Comparison of ENCODE assay signal across 21 cellular contexts in genomic region chr22:25645266-25645665, GRCh38.
DNase-seq lines count a peak whose midpoint lies in the region; ATAC-seq and TF ChIP-seq lines count a peak whose summit lies in the region.
"Had no signal": no experiment of that assay in that cellular context is flagged by ENCODE, and none has a peak within 500 bp of the region (broad histone marks: within the 10 kb centered on the region; RNA-seq: fewer than 3 reads in every experiment).

No MANE protein-coding gene starts in this region.

- H3K27ac ChIP-seq in adrenal gland = no peak overlapping the region
- H3K27ac ChIP-seq: stomach, upper lobe of left lung had no signal

- peak; percentile 56 for DNase-seq in EL
- peak; percentile 10 for DNase-seq in MG63
- DNase-seq in choroid plexus epithelial cell (ENCODE audit: low read depth) = peak; percentile 20
- DNase-seq in memory B cell (ENCODE audit: low spot score in 2 of 2) = peak in 1 of 2 donors; percentile 3
- DNase-seq in Ammon's horn (ENCODE audit: low spot score) = no peak
- DNase-seq in adrenal gland = no peak
- no peak for DNase-seq in GDM1 (lab: John Stamatoyannopoulos, UW)
- DNase-seq: activated CD4-positive, alpha-beta T cell treated with anti-CD3 and anti-CD28 coated beads, Interleukin-2, amount 50 U/mL, for 1 hour; activated CD8-positive, alpha-beta memory T cell treated with anti-CD3 and anti-CD28 coated beads, Interleukin-2, amount 50 U/mL, for 4 hours; activated effector memory CD4-positive, alpha-beta T cell treated with Interleukin-2 at 50 U/mL for 16 hours; caudate nucleus; MM.1S; NCI-H774; OCI-M1; SHP77; small intestine; stimulated activated CD4-positive, alpha-beta T cell treated with anti-CD3 and anti-CD28 coated beads, Interleukin-4, amount 100 ng/mL, for 24 hours; stomach; upper lobe of left lung had no signal

- H3K4me1 ChIP-seq in adrenal gland (replicated peaks in 1 of 2) = peaks cover 0 to 7% of the 10 kb centered on the region in 2 donors
- H3K4me1 ChIP-seq: prostate gland, stomach, upper lobe of left lung had no signal

- peaks cover 32% of the 10 kb centered on the region for H3K4me1 Mint-ChIP-seq in memory B cell

- no peak for ATAC-seq in memory B cell (ENCODE audit: low read depth)
- ATAC-seq in HG03097 (IDR thresholded peaks at IDR 0.05; ENCODE audit: low FRiP score, unreplicated experiment) = no peak

- intact Hi-C loops in adrenal gland (cut with DNase I) = no loop called here

- no peaks in the 10 kb centered on the region; the same call in 1 of the 2 replicates for H3K27me3 ChIP-seq in MG63
- H3K27me3 ChIP-seq in adrenal gland = no peaks in the 10 kb centered on the region
- H3K27me3 ChIP-seq: stomach, upper lobe of left lung had no signal

- H3K9me3 ChIP-seq in MG63 (0 out of 2 replicates have a peak, but pooled peaks cover 3% of the 10 kb centered on the region), adrenal gland (replicated peaks in 1 of 3) (no peaks in the 10 kb centered on the region)
- H3K9me3 ChIP-seq: prostate gland, stomach, upper lobe of left lung had no signal

- H3K4me3 ChIP-seq in MG63 (no peak overlapping the region), choroid plexus epithelial cell (ENCODE audit: low read depth, low read length) (no peak overlapping the region), adrenal gland (no peak overlapping the region)
- H3K4me3 ChIP-seq: prostate gland, stomach, upper lobe of left lung had no signal

- no peaks in the 10 kb centered on the region for H3K27me3 Mint-ChIP-seq in memory B cell

- H3K4me3 Mint-ChIP-seq in memory B cell = no peak overlapping the region

- H3K9me3 Mint-ChIP-seq in memory B cell = peaks cover 3% of the 10 kb centered on the region

- TF ChIP-seq POLR2A in adrenal gland (IDR thresholded peaks at IDR 0.05) = no peak

- H3K36me3 ChIP-seq in MG63 = no peaks in the 10 kb centered on the region
- no peaks in the 10 kb centered on the region for H3K36me3 ChIP-seq in adrenal gland (replicated peaks in 1 of 2)
- H3K36me3 ChIP-seq: prostate gland, stomach, upper lobe of left lung had no signal

- H3K27ac Mint-ChIP-seq in memory B cell = peak overlapping the region; percentile 42

- WGBS in adrenal gland, 4 donors = 71 to 87% (median 83%) methylated on average over 6 of the region's 6 CpGs

- H3K36me3 Mint-ChIP-seq in memory B cell = peaks cover 26% of the 10 kb centered on the region

- TF ChIP-seq CTCF in choroid plexus epithelial cell (conservative IDR thresholded peaks at IDR 0.05; ENCODE audit: low read depth, low read length) (no peak), adrenal gland (IDR thresholded peaks at IDR 0.05) (no peak)

Comparison
In these comparisons a context has a peak if more than half of its experiments do, and no peak if none do; other contexts are left out.
1. DNase-seq: peak in EL (single experiment), MG63 (single experiment) and choroid plexus epithelial cell (single experiment); none in Ammon's horn (single experiment), adrenal gland (0 of 7) and GDM1 (single experiment).